In genomic region chr3:26132942-26133341, GRCh38 we compare ENCODE assay signal across 24 cellular contexts.
"Had no signal": no experiment of that assay in that cellular context is flagged by ENCODE, and none has a peak within 500 bp of the region (broad histone marks: within the 10 kb centered on the region; RNA-seq: fewer than 3 reads in every experiment).

No MANE protein-coding gene starts in this region.

- H3K27me3 ChIP-seq: ascending aorta, body of pancreas had no signal

- H3K4me3 ChIP-seq: ascending aorta, body of pancreas had no signal

- H3K4me3 Mint-ChIP-seq: activated CD8-positive, alpha-beta T cell treated with anti-CD3 and anti-CD28 coated beads, Interleukin-2, amount 10 ng/mL, durations not matched to agents 7 days and 5 days; activated naive CD8-positive, alpha-beta T cell treated with anti-CD3 and anti-CD28 coated beads, Interleukin-2, amount 50 U/mL, for 24 hours; T-helper 17 cell; WTC11 had no signal

- H3K4me1 Mint-ChIP-seq: activated naive CD8-positive, alpha-beta T cell treated with anti-CD3 and anti-CD28 coated beads, Interleukin-2, amount 50 U/mL, for 24 hours; T-helper 17 cell; WTC11 had no signal

- H3K27ac Mint-ChIP-seq: activated CD8-positive, alpha-beta T cell treated with anti-CD3 and anti-CD28 coated beads, Interleukin-2, amount 10 ng/mL, durations not matched to agents 7 days and 5 days; activated naive CD4-positive, alpha-beta T cell treated with anti-CD3 and anti-CD28 coated beads, Interleukin-2, amount 50 U/mL, for 72 hours; activated naive CD8-positive, alpha-beta T cell treated with anti-CD3 and anti-CD28 coated beads, Interleukin-2, amount 50 U/mL, for 24 hours; T-helper 17 cell; WTC11 had no signal

- H3K36me3 ChIP-seq: ascending aorta had no signal

- H3K27me3 Mint-ChIP-seq: T-helper 17 cell had no signal

- DNase-seq: activated CD4-positive, alpha-beta T cell treated with anti-CD3 and anti-CD28 coated beads for 48 hours; activated CD4-positive, alpha-beta T cell treated with anti-CD3 and anti-CD28 coated beads, Interleukin-2, amount 50 U/mL, for 4 hours; activated CD4-positive, CD25-positive, alpha-beta regulatory T cell treated with anti-CD3 and anti-CD28 coated beads, Interleukin-2, amount 50 U/mL, for 72 hours; activated CD8-positive, alpha-beta memory T cell treated with anti-CD3 and anti-CD28 coated beads, Interleukin-2, amount 50 U/mL, for 48 hours; activated CD8-positive, alpha-beta T cell treated with anti-CD3 and anti-CD28 coated beads, Interleukin-2, amount 10 ng/mL, durations not matched to agents 7 days and 5 days; activated naive CD8-positive, alpha-beta T cell treated with anti-CD3 and anti-CD28 coated beads, Interleukin-2, amount 50 U/mL, for 24 hours; activated T-cell treated with anti-CD3 and anti-CD28 coated beads, Interleukin-2, amount 50 U/mL, for 1 hour; amniotic stem cell; body of pancreas; central memory CD4-positive, alpha-beta T cell; NCI-H1092; NCI-H1417; NCI-H1930; NCI-H2171; NCI-H2227 treated with DMSO at 0.1 percent for 48 hours; NCI-H446 treated with DMSO at 0.1 percent for 48 hours; NCI-H524 treated with DMSO at 0.1 percent for 48 hours; NCI-H774; SIG-M5; T-helper 17 cell; T-helper 9 cell had no signal

- H3K36me3 Mint-ChIP-seq: activated naive CD4-positive, alpha-beta T cell treated with anti-CD3 and anti-CD28 coated beads, Interleukin-2, amount 50 U/mL, for 72 hours; WTC11 had no signal

- H3K9me3 Mint-ChIP-seq: activated naive CD8-positive, alpha-beta T cell treated with anti-CD3 and anti-CD28 coated beads, Interleukin-2, amount 50 U/mL, for 24 hours had no signal
